Comparison of ENCODE assay signal across 1 cellular context in the genomic region with DNA sequence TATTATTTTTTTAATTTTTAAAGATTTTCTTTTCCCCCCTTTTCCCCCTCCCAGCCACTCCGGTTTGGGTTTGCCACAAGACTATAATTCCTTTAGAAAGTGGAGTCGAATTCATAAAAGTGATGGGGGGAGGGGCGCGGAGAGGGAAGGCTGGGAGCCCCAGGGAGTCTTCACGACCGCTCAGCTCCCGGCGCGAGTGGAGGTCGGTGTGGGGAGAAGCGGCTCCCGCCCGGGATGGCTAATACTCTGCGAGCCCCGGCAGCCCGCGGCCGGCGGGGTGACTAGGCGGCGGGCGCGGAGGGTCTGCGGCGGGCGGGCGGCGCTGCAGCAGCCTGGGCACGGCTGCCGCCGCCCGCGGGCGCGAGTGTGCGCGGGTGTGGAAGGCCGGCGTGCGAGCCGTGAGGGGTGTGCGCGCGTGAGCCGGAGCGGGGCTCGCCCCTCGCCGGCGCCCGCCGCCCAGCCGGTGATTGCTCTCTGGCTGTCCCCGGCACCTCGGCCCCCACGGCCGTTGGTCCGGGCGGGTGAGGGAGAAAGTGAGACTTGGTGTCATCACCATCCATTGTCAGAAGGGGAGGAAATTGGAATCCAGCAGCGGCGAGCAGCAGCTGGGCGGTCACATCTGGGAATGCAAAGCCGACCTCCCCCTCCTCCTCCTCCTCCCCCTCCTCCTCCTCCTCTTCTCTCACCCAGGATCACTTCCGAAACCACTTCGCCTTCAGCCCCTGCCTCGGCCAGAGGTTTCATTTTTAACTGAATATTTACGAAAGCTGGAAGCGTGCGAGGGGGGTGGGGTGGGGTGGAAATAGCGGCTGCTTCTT.
TF ChIP-seq lines count a peak whose summit lies in the region.

A gene with protein sequence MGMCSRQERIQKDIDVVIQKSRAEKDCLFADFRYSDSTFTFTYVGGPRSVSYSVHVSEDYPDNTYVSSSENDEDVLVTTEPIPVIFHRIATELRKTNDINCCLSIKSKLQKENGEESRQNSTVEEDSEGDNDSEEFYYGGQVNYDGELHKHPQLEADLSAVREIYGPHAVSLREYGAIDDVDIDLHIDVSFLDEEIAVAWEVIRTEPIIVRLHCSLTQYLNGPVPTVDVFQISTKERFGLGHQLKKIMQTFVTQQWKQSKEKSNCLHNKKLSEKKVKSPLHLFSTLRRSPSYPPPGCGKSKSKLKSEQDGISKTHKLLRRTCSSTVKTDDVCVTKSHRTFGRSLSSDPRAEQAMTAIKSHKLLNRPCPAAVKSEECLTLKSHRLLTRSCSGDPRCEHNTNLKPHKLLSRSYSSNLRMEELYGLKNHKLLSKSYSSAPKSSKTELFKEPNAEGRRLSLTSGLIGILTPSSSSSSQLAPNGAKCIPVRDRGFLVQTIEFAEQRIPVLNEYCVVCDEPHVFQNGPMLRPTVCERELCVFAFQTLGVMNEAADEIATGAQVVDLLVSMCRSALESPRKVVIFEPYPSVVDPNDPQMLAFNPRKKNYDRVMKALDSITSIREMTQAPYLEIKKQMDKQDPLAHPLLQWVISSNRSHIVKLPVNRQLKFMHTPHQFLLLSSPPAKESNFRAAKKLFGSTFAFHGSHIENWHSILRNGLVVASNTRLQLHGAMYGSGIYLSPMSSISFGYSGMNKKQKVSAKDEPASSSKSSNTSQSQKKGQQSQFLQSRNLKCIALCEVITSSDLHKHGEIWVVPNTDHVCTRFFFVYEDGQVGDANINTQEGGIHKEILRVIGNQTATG (plus strand): TSS at position 377 of the 818 bp plus-strand sequence. CDS start 459 bp downstream, outside the sequence.

TF ChIP-seq in SK-N-SH treated with all-trans-retinoic acid at 6 μM for 48 hours, 23 proteins besides CTCF, POLR2A, EP300 and RAD21 (continued from another document):
- TF ChIP-seq, protein P1, sequence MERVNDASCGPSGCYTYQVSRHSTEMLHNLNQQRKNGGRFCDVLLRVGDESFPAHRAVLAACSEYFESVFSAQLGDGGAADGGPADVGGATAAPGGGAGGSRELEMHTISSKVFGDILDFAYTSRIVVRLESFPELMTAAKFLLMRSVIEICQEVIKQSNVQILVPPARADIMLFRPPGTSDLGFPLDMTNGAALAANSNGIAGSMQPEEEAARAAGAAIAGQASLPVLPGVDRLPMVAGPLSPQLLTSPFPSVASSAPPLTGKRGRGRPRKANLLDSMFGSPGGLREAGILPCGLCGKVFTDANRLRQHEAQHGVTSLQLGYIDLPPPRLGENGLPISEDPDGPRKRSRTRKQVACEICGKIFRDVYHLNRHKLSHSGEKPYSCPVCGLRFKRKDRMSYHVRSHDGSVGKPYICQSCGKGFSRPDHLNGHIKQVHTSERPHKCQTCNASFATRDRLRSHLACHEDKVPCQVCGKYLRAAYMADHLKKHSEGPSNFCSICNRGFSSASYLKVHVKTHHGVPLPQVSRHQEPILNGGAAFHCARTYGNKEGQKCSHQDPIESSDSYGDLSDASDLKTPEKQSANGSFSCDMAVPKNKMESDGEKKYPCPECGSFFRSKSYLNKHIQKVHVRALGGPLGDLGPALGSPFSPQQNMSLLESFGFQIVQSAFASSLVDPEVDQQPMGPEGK (CRISPR knock-in tag; IDR thresholded peaks at IDR 0.05; ENCODE audit: borderline replicate concordance): no peak
- TF ChIP-seq ZNF565 (CRISPR knock-in tag; conservative IDR thresholded peaks at IDR 0.05; ENCODE audit: low read depth): no peak
